In the genomic region with DNA sequence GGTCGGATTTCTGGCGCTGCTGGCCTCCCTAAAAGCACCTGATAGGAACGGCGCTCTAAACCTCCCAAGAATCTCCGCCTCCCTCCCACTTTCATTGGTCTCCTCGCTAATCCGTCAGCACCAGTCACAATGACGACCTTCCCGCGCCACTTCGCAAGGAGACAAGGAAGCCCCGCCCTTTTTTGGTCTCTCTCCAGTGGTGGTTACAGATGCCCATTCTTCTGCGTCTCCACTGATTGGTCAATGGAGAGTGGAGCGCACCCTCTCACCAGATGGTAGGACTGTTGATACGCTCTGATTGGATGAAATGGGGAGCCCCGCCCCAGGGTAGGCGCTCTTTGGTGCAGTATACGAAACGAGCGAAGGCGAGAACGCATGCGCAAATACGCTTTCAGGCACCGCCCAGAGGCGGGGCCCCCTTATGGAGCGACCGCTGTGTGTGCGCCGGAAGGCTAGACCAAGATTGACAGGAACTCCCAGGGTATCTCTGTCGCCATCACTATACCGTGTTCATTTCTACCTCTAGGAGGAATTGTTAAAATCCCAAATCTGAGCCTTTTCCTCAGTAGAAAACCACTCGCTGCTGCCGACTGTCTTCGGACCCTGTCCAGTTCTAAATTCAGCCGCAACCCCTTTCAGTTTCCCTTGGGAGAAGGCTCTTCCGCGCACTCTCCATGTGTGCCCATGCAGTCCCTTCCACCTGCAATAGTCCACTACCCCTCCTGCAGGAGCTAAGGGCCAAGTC, we compare ENCODE assay signal across 1 cellular context.
TF ChIP-seq lines count a peak whose summit lies in the region.

No MANE protein-coding gene starts in this region.

TF ChIP-seq in K562, 482 proteins besides CTCF, POLR2A, EP300 and RAD21 (continued from another document and continues in another):
- TF ChIP-seq CEBPZ (IDR thresholded peaks at IDR 0.05; ENCODE audit: borderline replicate concordance, low read depth, low read length) (peak; percentile 83; the same call in 1 of the 2 replicates), PHB2 (IDR thresholded peaks at IDR 0.05; ENCODE audit: low read depth) (no peak), DIDO1 (tag; IDR thresholded peaks at IDR 0.05; ENCODE audit: low read depth) (0 out of 2 replicates have a peak, but pooled peaks have one; percentile 47), CXXC5 (CRISPR knock-in tag; IDR thresholded peaks at IDR 0.05) (no peak; the same call in none of the 2 replicates), SMARCC2 (IDR thresholded peaks at IDR 0.05; ENCODE audit: low read depth) (no peak), ZNF311 (CRISPR knock-in tag; IDR thresholded peaks at IDR 0.05) (no peak), ZKSCAN1 (IDR thresholded peaks at IDR 0.05; ENCODE audit: low read depth, low read length) (no peak), TRIM28 (IDR thresholded peaks at IDR 0.05) (peak; percentile 42; the same call in 1 of the 2 replicates), NR2C2 (CRISPR knock-in tag; IDR thresholded peaks at IDR 0.05) (no peak), NR2C2 (tag; IDR thresholded peaks at IDR 0.05) (peak; percentile 41; the same call in 1 of the 2 replicates), KLF16 (IDR thresholded peaks at IDR 0.05) (no peak), KDM5B (IDR thresholded peaks at IDR 0.05; ENCODE audit: insufficient replicate concordance, low read depth, low read length) (no peak), MNT (conservative IDR thresholded peaks at IDR 0.05) (peak; percentile 41 to 47; a peak in 2 of 4 replicates), E2F8 (IDR thresholded peaks at IDR 0.05; ENCODE audit: low read depth, partially characterized antibody) (peak; percentile 94), NFYB (IDR thresholded peaks at IDR 0.05; ENCODE audit: extremely low read depth, insufficient read length) (peak; percentile 79), ZNF124 (CRISPR knock-in tag; IDR thresholded peaks at IDR 0.05) (no peak), RBM34 (IDR thresholded peaks at IDR 0.05; ENCODE audit: borderline replicate concordance, insufficient read depth, low read length) (no peak), RNF219 (CRISPR knock-in tag; IDR thresholded peaks at IDR 0.05) (no peak), XRCC5 (IDR thresholded peaks at IDR 0.05; ENCODE audit: low read depth, low read length) (no peak), RBM25 (IDR thresholded peaks at IDR 0.05; ENCODE audit: low read depth, low read length, severe bottlenecking) (peak; percentile 56), ZNF146 (CRISPR knock-in tag; IDR thresholded peaks at IDR 0.05; ENCODE audit: unreplicated experiment) (no peak), SOX6 (IDR thresholded peaks at IDR 0.05) (no peak), HMGXB4 (CRISPR knock-in tag; IDR thresholded peaks at IDR 0.05) (no peak), HDAC1 (IDR thresholded peaks at IDR 0.05) (peak in 1 of 2 experiments; percentile 77; a peak in 2 of 4 replicates), SUPT5H (IDR thresholded peaks at IDR 0.05) (peak; percentile 76), RBBP5 (IDR thresholded peaks at IDR 0.05; ENCODE audit: borderline replicate concordance, insufficient read depth, low read length, poor library complexity, severe bottlenecking) (no peak), MYC (IDR thresholded peaks at IDR 0.05; ENCODE audit: low read depth, low read length) (peak; percentile 7; the same call in 1 of the 2 replicates), MYC (CRISPR knock-in tag; IDR thresholded peaks at IDR 0.05; ENCODE audit: borderline replicate concordance, low read depth) (no peak), ZBTB12 (CRISPR knock-in tag; IDR thresholded peaks at IDR 0.05) (peak; percentile 84), E2F4 (CRISPR knock-in tag; IDR thresholded peaks at IDR 0.05; ENCODE audit: low read depth) (no peak), C11orf30 (IDR thresholded peaks at IDR 0.05; ENCODE audit: low read depth) (peak; percentile 82), PPARD (CRISPR knock-in tag; IDR thresholded peaks at IDR 0.05) (no peak)
- TF ChIP-seq, protein P1, sequence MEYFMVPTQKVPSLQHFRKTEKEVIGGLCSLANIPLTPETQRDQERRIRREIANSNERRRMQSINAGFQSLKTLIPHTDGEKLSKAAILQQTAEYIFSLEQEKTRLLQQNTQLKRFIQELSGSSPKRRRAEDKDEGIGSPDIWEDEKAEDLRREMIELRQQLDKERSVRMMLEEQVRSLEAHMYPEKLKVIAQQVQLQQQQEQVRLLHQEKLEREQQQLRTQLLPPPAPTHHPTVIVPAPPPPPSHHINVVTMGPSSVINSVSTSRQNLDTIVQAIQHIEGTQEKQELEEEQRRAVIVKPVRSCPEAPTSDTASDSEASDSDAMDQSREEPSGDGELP (CRISPR knock-in tag; IDR thresholded peaks at IDR 0.05; ENCODE audit: borderline replicate concordance) = peak; percentile 89
- TF ChIP-seq, protein P2, sequence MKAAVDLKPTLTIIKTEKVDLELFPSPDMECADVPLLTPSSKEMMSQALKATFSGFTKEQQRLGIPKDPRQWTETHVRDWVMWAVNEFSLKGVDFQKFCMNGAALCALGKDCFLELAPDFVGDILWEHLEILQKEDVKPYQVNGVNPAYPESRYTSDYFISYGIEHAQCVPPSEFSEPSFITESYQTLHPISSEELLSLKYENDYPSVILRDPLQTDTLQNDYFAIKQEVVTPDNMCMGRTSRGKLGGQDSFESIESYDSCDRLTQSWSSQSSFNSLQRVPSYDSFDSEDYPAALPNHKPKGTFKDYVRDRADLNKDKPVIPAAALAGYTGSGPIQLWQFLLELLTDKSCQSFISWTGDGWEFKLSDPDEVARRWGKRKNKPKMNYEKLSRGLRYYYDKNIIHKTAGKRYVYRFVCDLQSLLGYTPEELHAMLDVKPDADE (conservative IDR thresholded peaks at IDR 0.05; ENCODE audit: control insufficient read depth, low read depth, low read length) = 0 out of 2 replicates have a peak, but pooled peaks have one; percentile 49
- TF ChIP-seq, protein P3, sequence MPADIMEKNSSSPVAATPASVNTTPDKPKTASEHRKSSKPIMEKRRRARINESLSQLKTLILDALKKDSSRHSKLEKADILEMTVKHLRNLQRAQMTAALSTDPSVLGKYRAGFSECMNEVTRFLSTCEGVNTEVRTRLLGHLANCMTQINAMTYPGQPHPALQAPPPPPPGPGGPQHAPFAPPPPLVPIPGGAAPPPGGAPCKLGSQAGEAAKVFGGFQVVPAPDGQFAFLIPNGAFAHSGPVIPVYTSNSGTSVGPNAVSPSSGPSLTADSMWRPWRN (IDR thresholded peaks at IDR 0.05; ENCODE audit: low read depth) = no peak
- TF ChIP-seq, protein P4, sequence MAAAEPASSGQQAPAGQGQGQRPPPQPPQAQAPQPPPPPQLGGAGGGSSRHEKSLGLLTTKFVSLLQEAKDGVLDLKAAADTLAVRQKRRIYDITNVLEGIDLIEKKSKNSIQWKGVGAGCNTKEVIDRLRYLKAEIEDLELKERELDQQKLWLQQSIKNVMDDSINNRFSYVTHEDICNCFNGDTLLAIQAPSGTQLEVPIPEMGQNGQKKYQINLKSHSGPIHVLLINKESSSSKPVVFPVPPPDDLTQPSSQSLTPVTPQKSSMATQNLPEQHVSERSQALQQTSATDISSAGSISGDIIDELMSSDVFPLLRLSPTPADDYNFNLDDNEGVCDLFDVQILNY (CRISPR knock-in tag; IDR thresholded peaks at IDR 0.05) = no peak
